8 cellular contexts compared by ENCODE assay signal in genomic region chr19:1104452-1105216, GRCh38. TPM values are rescaled to one million over a fixed set of nuclear protein-coding genes. Genes with fewer than 3 reads are reported as not detected.
A peak's percentile ranks its signal among the peaks of the same experiment; 100 is the strongest.
DNase-seq lines count a peak whose midpoint lies in the region; ATAC-seq and TF ChIP-seq lines count a peak whose summit lies in the region.

No MANE protein-coding gene starts in this region.

- H3K36me3 ChIP-seq in left ventricle myocardium inferior (peaks cover 37% of the 10 kb centered on the region), trophoblast cell (ENCODE audit: control insufficient read depth in 1 of 2, insufficient read depth in 2 of 2, low read length in 2 of 2) (peaks cover 37 to 38% of the 10 kb centered on the region in 2 experiments), aorta (ENCODE audit: control insufficient read depth in 1 of 2, insufficient read depth in 2 of 2, low read length in 1 of 2) (no peaks in the 10 kb centered on the region)

- peak overlapping the region; percentile 69 for H3K4me3 ChIP-seq in Jurkat, Clone E6-1 (ENCODE audit: low read length)
- H3K4me3 ChIP-seq in left ventricle myocardium inferior (peak overlapping the region; percentile 95), trophoblast cell (ENCODE audit: low read depth, low read length) (peak overlapping the region; percentile 88), aorta (ENCODE audit: low read length in 2 of 2) (peak overlapping the region; percentile 81 to 85)

- H4K91ac ChIP-seq in trophoblast cell (ENCODE audit: low read depth, low read length), result peak overlapping the region; percentile 52

- intact Hi-C loops in left ventricle myocardium inferior (cut with micrococcal nuclease), result loop anchor here (5.0 kb wide), 1 partner anchor 77 kb away; the partner anchor contains the start of gene CNN2
- intact Hi-C loops in aorta (cut with DNase I), result loop anchor here in 1 of 2 donors (5.0 kb wide), 1 partner anchor 77 kb away; the partner anchor contains the start of gene CNN2

- WGBS in trophoblast cell (ENCODE audit: extremely low coverage, insufficient coverage, insufficient read length), result no CpG with 5 or more reads among the region's 92 CpGs
- 0% methylated on average over 51 to 92 of the region's 92 CpGs for WGBS in aorta, 2 donors

- DNase-seq in COR-L47 (lab: John Stamatoyannopoulos, UW) (peak; percentile 75), SW 1271 (lab: John Stamatoyannopoulos, UW) (peak; percentile 53 to 55), amygdala (lab: John Stamatoyannopoulos, UW) (peak in 51 of 56 donors; percentile 14 to 82 (median 58)), left ventricle myocardium inferior (peak; percentile 80), trophoblast cell (peak; percentile 79 to 88), aorta (peak; percentile 87 to 91)
- DNase-seq in Jurkat, Clone E6-1 (ENCODE audit: low read depth, low spot score), result peak; percentile 41

- ATAC-seq in GM21381 (IDR thresholded peaks at IDR 0.05; ENCODE audit: unreplicated experiment), result peak; percentile 36
- ATAC-seq in aorta (ENCODE audit: low FRiP score), result peak; percentile 45

- H2AFZ ChIP-seq in trophoblast cell (ENCODE audit: insufficient read depth, low read length, poor library complexity), result no peak overlapping the region

- no peak overlapping the region for H3K23ac ChIP-seq in trophoblast cell (ENCODE audit: low read length)

- H2AK5ac ChIP-seq in trophoblast cell (ENCODE audit: low read length), result peak overlapping the region; percentile 13

- peak overlapping the region; percentile 16 for H3K14ac ChIP-seq in trophoblast cell (ENCODE audit: low read length)

- H4K8ac ChIP-seq in trophoblast cell (ENCODE audit: low read depth, low read length), result peak overlapping the region; percentile 34

- H3K4me2 ChIP-seq in trophoblast cell (ENCODE audit: low read length), result peak overlapping the region; percentile 85

- TF ChIP-seq CTCF in left ventricle myocardium inferior (IDR thresholded peaks at IDR 0.05; ENCODE audit: borderline replicate concordance), result no peak

- H3K27ac ChIP-seq in left ventricle myocardium inferior (replicated peaks), result peak overlapping the region; percentile 99
- peak overlapping the region; percentile 95 for H3K27ac ChIP-seq in trophoblast cell (ENCODE audit: low read depth, low read length)
- H3K27ac ChIP-seq in aorta (ENCODE audit: low read depth in 1 of 2, low read length in 2 of 2), result peak overlapping the region; percentile 75 to 80

- H3K79me1 ChIP-seq in trophoblast cell (ENCODE audit: low read length), result peaks cover 25% of the 10 kb centered on the region

- H3K4me1 ChIP-seq in left ventricle myocardium inferior (peaks cover 75% of the 10 kb centered on the region), trophoblast cell (ENCODE audit: control insufficient read depth in 1 of 2, insufficient read depth in 2 of 2, low read length in 2 of 2) (peaks cover 24 to 25% of the 10 kb centered on the region in 2 experiments), aorta (ENCODE audit: control insufficient read depth in 1 of 2, insufficient read depth in 2 of 2, low read length in 2 of 2) (no peaks in the 10 kb centered on the region)

- H2BK5ac ChIP-seq in trophoblast cell (ENCODE audit: low read depth, low read length, poor library complexity), result peak overlapping the region; percentile 23

- peaks cover 9% of the 10 kb centered on the region for H3K79me2 ChIP-seq in trophoblast cell (ENCODE audit: control insufficient read depth, insufficient read depth, low read length, poor library complexity)

- H2BK120ac ChIP-seq in trophoblast cell (ENCODE audit: insufficient read depth, low read length, poor library complexity), result peak overlapping the region; percentile 2

- H4K12ac ChIP-seq in trophoblast cell (ENCODE audit: low read depth, low read length), result no peak overlapping the region

- H3K27me3 ChIP-seq in left ventricle myocardium inferior (ENCODE audit: low read depth), result no peaks in the 10 kb centered on the region
- H3K27me3 ChIP-seq in trophoblast cell (ENCODE audit: insufficient read depth, low read length), result no peaks in the 10 kb centered on the region
- H3K27me3 ChIP-seq in aorta (ENCODE audit: control insufficient read depth in 1 of 2, insufficient read depth in 2 of 2, low read length in 1 of 2), result no peaks in the 10 kb centered on the region

- H2BK12ac ChIP-seq in trophoblast cell (ENCODE audit: low read length), result no peak overlapping the region

- H3K18ac ChIP-seq in trophoblast cell (ENCODE audit: low read length), result peak overlapping the region; percentile 7

- H3K9me3 ChIP-seq in left ventricle myocardium inferior (replicated peaks) (peaks cover 5% of the 10 kb centered on the region), trophoblast cell (ENCODE audit: insufficient read depth, low read depth, low read length) (no peaks in the 10 kb centered on the region), aorta (ENCODE audit: control insufficient read depth, low read length) (no peaks in the 10 kb centered on the region)

- peak overlapping the region; percentile 7 for H3K4ac ChIP-seq in trophoblast cell (ENCODE audit: low read depth, low read length)

- H3K9ac ChIP-seq in trophoblast cell (ENCODE audit: low read length), result peak overlapping the region; percentile 85

RNA-seq across cellular contexts. Expression of gene GPX4, which starts 0.8 kb away (rescaled TPM):
- 394 TPM for polyA plus RNA-seq in Jurkat, Clone E6-1 (2012; ENCODE audit: insufficient read depth, insufficient read length)
- total RNA-seq in left ventricle myocardium inferior, result 327 TPM
- polyA plus RNA-seq in trophoblast cell (2013), result 795 and 804 TPM in 2 replicates
- total RNA-seq in aorta, result 100 to 1,000 TPM; 165 to 236 TPM
- polyA plus RNA-seq in aorta, result 100 to 1,000 TPM; 696 to 786 TPM

RNA-seq across cellular contexts. Expression of gene POLR2E, which starts 9.5 kb away (rescaled TPM):
- 159 TPM for polyA plus RNA-seq in Jurkat, Clone E6-1 (2012; ENCODE audit: insufficient read depth, insufficient read length)
- total RNA-seq in left ventricle myocardium inferior (140 TPM), aorta (10 to 100 TPM; 83.5 to 95.6 TPM)
- 192 and 197 TPM in 2 replicates for polyA plus RNA-seq in trophoblast cell (2013)
- 100 to 1,000 TPM in 1 of 2 donors, 10 to 100 TPM in 1; 91.5 to 116 TPM for polyA plus RNA-seq in aorta

RNA-seq across cellular contexts. Expression of gene ARHGAP45, which starts 37.7 kb away (rescaled TPM):
- polyA plus RNA-seq in Jurkat, Clone E6-1 (2012; ENCODE audit: insufficient read depth, insufficient read length), result 81.3 TPM
- total RNA-seq in left ventricle myocardium inferior (4.8 TPM), aorta (10 to 100 TPM; 15.3 to 38.6 TPM)
- polyA plus RNA-seq in trophoblast cell (2013), result 13.6 and 14.5 TPM in 2 replicates
- polyA plus RNA-seq in aorta, result 10 to 100 TPM in 1 of 2 donors, 1 to 10 TPM in 1; 7.4 to 21.8 TPM

Comparison
In these comparisons a context has a peak if more than half of its experiments do, and no peak if none do; other contexts are left out.
1. Peak in every context shown above with its lines: DNase-seq, ATAC-seq, H3K4me3 ChIP-seq and H3K27ac ChIP-seq.